8 cellular contexts compared by ENCODE assay signal in the genomic region with DNA sequence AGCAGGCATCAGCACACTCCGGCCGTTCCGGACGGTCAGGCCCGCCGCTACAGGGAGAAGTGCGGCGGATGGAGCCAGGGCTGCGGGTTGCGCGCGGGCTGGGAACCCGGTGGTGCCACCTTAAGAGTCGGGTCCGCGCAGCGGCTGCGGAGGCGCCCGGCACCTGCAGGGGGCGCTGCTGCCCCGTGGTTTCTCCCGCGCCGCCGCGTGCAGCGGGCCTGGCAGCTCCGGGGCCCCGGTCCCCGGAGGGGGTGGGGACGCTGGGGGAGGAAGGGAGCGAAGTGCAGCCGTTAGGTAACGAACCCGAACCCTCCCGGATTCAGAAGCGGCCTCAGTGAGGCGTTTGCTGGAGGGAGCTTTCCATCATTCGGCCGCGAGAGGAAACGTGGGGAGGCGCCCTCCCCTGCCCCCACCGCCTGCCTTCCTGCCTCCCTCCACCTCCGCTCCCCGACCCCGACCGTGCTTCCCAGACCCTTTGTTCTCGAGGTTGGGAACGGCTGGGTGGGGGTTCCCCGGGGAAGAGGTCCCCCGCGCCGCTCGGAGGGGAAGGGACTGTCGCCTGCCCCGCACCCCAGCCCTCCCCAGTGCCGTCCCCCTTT. TPM values are rescaled to one million over a fixed set of nuclear protein-coding genes. Genes with fewer than 3 reads are reported as not detected.
A peak's percentile ranks its signal among the peaks of the same experiment; 100 is the strongest.
DNase-seq lines count a peak whose midpoint lies in the region; ATAC-seq and TF ChIP-seq lines count a peak whose summit lies in the region.

No MANE protein-coding gene starts in this region.

- no peaks in the 10 kb centered on the region for H3K79me2 ChIP-seq in DOHH2 (ENCODE audit: control insufficient read depth, low read length)

- no CpG with 5 or more reads among the region's 59 CpGs for WGBS in neuronal stem cell (ENCODE audit: extremely low coverage in 2 of 2, insufficient read length in 2 of 2, insufficient replicate concordance in 1 of 2), 2 donors

- TF ChIP-seq CTCF in DOHH2 (IDR thresholded peaks at IDR 0.05; ENCODE audit: low read depth, low read length, poor library complexity, severe bottlenecking), result peak; percentile 93

- peak overlapping the region; percentile 97 for H3K14ac ChIP-seq in neuronal stem cell (ENCODE audit: low read length)

- H4K20me1 ChIP-seq in DOHH2 (ENCODE audit: control insufficient read depth, insufficient read depth, low read depth, low read length), result no peaks in the 10 kb centered on the region

- peak overlapping the region; percentile 93 for H3K4ac ChIP-seq in neuronal stem cell (ENCODE audit: low read length)

- H3K36me3 ChIP-seq in DOHH2 (ENCODE audit: control insufficient read depth, low read length), result no peaks in the 10 kb centered on the region
- H3K36me3 ChIP-seq in HUES6 (ENCODE audit: control insufficient read depth, insufficient read depth, low read length), result no peaks in the 10 kb centered on the region
- H3K36me3 ChIP-seq in neuronal stem cell (replicated peaks in 1 of 2; ENCODE audit: control insufficient read depth in 2 of 2, insufficient read depth in 2 of 2, low read length in 2 of 2), result no peaks in the 10 kb centered on the region

- H3K4me1 ChIP-seq in DOHH2 (ENCODE audit: control insufficient read depth, low read length) (peaks cover 34% of the 10 kb centered on the region), HUES6 (ENCODE audit: control insufficient read depth, insufficient read depth, low read length) (peaks cover 33% of the 10 kb centered on the region), neuronal stem cell (ENCODE audit: control insufficient read depth in 2 of 2, insufficient read depth in 1 of 2, low read depth in 1 of 2, low read length in 2 of 2) (peaks cover 9 to 19% of the 10 kb centered on the region in 2 donors)

- DNase-seq in RPMI8226, result peak; percentile 87
- DNase-seq in activated gamma-delta T cell treated with anti-CD3 and anti-CD28 coated beads, Interleukin-2, amount 50 U/mL, for 16 hours (ENCODE audit: low read depth), result peak; percentile 79
- DNase-seq in foreskin melanocyte, result peak; percentile 61
- DNase-seq in neuronal stem cell (ENCODE audit: low spot score), result peak; percentile 94
- peak in 48 of 49 donors; percentile 33 to 92 (median 75) for DNase-seq in substantia nigra (lab: John Stamatoyannopoulos, UW)

- H3K27me3 ChIP-seq in DOHH2 (ENCODE audit: control insufficient read depth, low read length) (peaks cover 69% of the 10 kb centered on the region), HUES6 (ENCODE audit: control insufficient read depth, insufficient read depth, low read length) (peaks cover 32% of the 10 kb centered on the region), neuronal stem cell (ENCODE audit: control insufficient read depth in 3 of 3, insufficient read depth in 3 of 3, low read depth in 1 of 3, low read length in 3 of 3) (no peaks in the 10 kb centered on the region)

- H3K23ac ChIP-seq in neuronal stem cell (ENCODE audit: low read depth, low read length, poor library complexity), result peak overlapping the region; percentile 78

- no peaks in the 10 kb centered on the region for H3K9me3 ChIP-seq in DOHH2 (ENCODE audit: control insufficient read depth, insufficient read depth, low read length)
- H3K9me3 ChIP-seq in HUES6 (ENCODE audit: control insufficient read depth, insufficient read depth, low read depth, low read length), result no peaks in the 10 kb centered on the region
- H3K9me3 ChIP-seq in neuronal stem cell (replicated peaks in 1 of 2; ENCODE audit: control insufficient read depth in 2 of 2, insufficient read depth in 1 of 2, low read depth in 1 of 2, low read length in 2 of 2), result no peaks in the 10 kb centered on the region

- H3K18ac ChIP-seq in neuronal stem cell (ENCODE audit: low read length), result peak overlapping the region; percentile 100

- H4K8ac ChIP-seq in neuronal stem cell (ENCODE audit: low read depth, low read length), result no peak overlapping the region

- peak overlapping the region; percentile 94 for H2BK5ac ChIP-seq in neuronal stem cell (ENCODE audit: low read length)

- H2BK120ac ChIP-seq in neuronal stem cell (ENCODE audit: low read depth, low read length), result peak overlapping the region; percentile 91

- H3K9me2 ChIP-seq in DOHH2 (replicated peaks; ENCODE audit: control insufficient read depth, low read length), result no peaks in the 10 kb centered on the region

- H3F3A ChIP-seq in DOHH2 (ENCODE audit: control insufficient read depth, insufficient read depth), result 0 out of 2 replicates have a peak, but pooled peaks cover 4% of the 10 kb centered on the region

- peak overlapping the region; percentile 79 for H3K4me3 ChIP-seq in DOHH2 (ENCODE audit: low read length)
- peak overlapping the region; percentile 87 for H3K4me3 ChIP-seq in HUES6 (ENCODE audit: low read depth, low read length)
- H3K4me3 ChIP-seq in neuronal stem cell (ENCODE audit: low read length in 2 of 2), result peak overlapping the region; percentile 97 to 99

- H3K9ac ChIP-seq in HUES6 (ENCODE audit: low read length) (peak overlapping the region; percentile 98), neuronal stem cell (ENCODE audit: low read depth, low read length, poor library complexity) (peak overlapping the region; percentile 99)

- peak overlapping the region; percentile 97 for H3K4me2 ChIP-seq in DOHH2 (ENCODE audit: low read length)
- peak overlapping the region; percentile 96 for H3K4me2 ChIP-seq in neuronal stem cell (ENCODE audit: insufficient read depth, low read length, poor library complexity, severe bottlenecking)

- peak overlapping the region; percentile 46 for H2BK12ac ChIP-seq in neuronal stem cell (ENCODE audit: low read length)

- H3K79me1 ChIP-seq in neuronal stem cell (ENCODE audit: low read depth, low read length), result peaks cover 9% of the 10 kb centered on the region

- H2BK15ac ChIP-seq in neuronal stem cell (ENCODE audit: low read length), result peak overlapping the region; percentile 89

- H2AK5ac ChIP-seq in neuronal stem cell (ENCODE audit: low read depth, low read length), result peak overlapping the region; percentile 100

- H4K91ac ChIP-seq in neuronal stem cell (ENCODE audit: low read depth, low read length, poor library complexity), result no peak overlapping the region

- H3K27ac ChIP-seq in DOHH2 (ENCODE audit: low read depth, low read length), result peak overlapping the region; percentile 44
- peak overlapping the region; percentile 94 for H3K27ac ChIP-seq in HUES6 (ENCODE audit: low read depth, low read length)
- peak overlapping the region; percentile 100 for H3K27ac ChIP-seq in neuronal stem cell (replicated peaks; ENCODE audit: low read length)
- H3K27ac ChIP-seq in substantia nigra (ENCODE audit: low read depth, low read length, poor library complexity, severe bottlenecking), result peak overlapping the region; percentile 53

- peak; percentile 73 for ATAC-seq in GM21423 (IDR thresholded peaks at IDR 0.05; ENCODE audit: unreplicated experiment)

- H2AFZ ChIP-seq in neuronal stem cell (ENCODE audit: low read length), result peak overlapping the region; percentile 85

RNA-seq across cellular contexts. Expression of a gene that starts 29.7 kb away (rescaled TPM):
- polyA plus RNA-seq in neuronal stem cell (2013, experiment 1 of 2), result 57.0 TPM
- 57.0 TPM for polyA plus RNA-seq in neuronal stem cell (2013, experiment 2 of 2)

RNA-seq across cellular contexts. Expression of a gene that starts 38.2 kb away (rescaled TPM):
- polyA plus RNA-seq in neuronal stem cell (2013, experiment 1 of 2), result 43.4 TPM
- polyA plus RNA-seq in neuronal stem cell (2013, experiment 2 of 2), result 44.9 TPM

Comparison
In these comparisons a context has a peak if more than half of its experiments do, and no peak if none do; other contexts are left out.
1. Peak in every context shown above with its lines: DNase-seq, ATAC-seq, H3K4me3 ChIP-seq and H3K27ac ChIP-seq.
2. H3K27ac ChIP-seq: peak in every context shown above with its lines; median percentile 100 in neuronal stem cell; 94 in HUES6; 53 in substantia nigra; 44 in DOHH2.